In the genomic region with DNA sequence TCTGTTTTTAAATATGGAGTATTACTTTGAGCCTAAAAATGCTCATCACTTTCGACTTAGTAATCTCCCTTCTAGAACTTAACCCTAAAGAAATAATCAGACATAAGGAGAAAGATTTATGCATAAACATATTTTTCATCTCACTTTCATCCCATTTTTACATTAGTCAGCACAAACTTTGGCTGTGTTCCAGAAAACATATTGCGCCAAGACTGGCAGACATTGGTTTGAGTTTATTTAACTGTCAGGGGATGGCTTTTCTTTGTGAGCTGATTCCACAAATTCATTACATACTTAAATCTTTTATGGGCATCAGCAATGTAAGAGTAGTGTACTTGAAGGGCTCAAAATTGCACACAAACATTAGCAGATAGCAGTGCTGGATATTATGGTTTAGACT, we compare ENCODE assay signal across 24 cellular contexts. TPM values are rescaled to one million over a fixed set of nuclear protein-coding genes. Genes with fewer than 3 reads are reported as not detected.
DNase-seq lines count a peak whose midpoint lies in the region; ATAC-seq and TF ChIP-seq lines count a peak whose summit lies in the region.
"Had no signal": no experiment of that assay in that cellular context is flagged by ENCODE, and none has a peak within 500 bp of the region (broad histone marks: within the 10 kb centered on the region; RNA-seq: fewer than 3 reads in every experiment).

No MANE protein-coding gene starts in this region.

- no peak overlapping the region for H3K27ac ChIP-seq in PC-3 (ENCODE audit: low read length)
- H3K27ac ChIP-seq in subcutaneous abdominal adipose tissue (ENCODE audit: low read depth, low read length): peak overlapping the region; percentile 69
- H3K27ac ChIP-seq: C4-2B, colonic mucosa, prostate gland, skin epidermis, upper lobe of right lung had no signal

- CTCF ChIA-PET in PC-3 (lab: Charles Lee): no interaction called here

- H3K9me3 ChIP-seq in PC-3 (ENCODE audit: low read length) (no peaks in the 10 kb centered on the region), subcutaneous abdominal adipose tissue (ENCODE audit: control insufficient read depth in 5 of 5, low read length in 5 of 5) (no peaks in the 10 kb centered on the region)
- H3K9me3 ChIP-seq: colonic mucosa, prostate gland, upper lobe of right lung had no signal

- H3K9ac ChIP-seq in PC-3 (ENCODE audit: low read length) (no peak overlapping the region), subcutaneous abdominal adipose tissue (ENCODE audit: low read length in 5 of 5) (no peak overlapping the region)

- ATAC-seq in PC-3 (no peak), GM18868 (IDR thresholded peaks at IDR 0.05; ENCODE audit: unreplicated experiment) (no peak)
- ATAC-seq: GM12878, upper lobe of right lung had no signal

- H3K4me2 ChIP-seq in PC-3 (ENCODE audit: low read length): no peak overlapping the region

- POLR2A ChIA-PET in PC-3 (lab: Charles Lee; ENCODE audit: unreplicated experiment): no interaction called here

- H3K36me3 ChIP-seq in PC-3 (ENCODE audit: low read depth, low read length) (no peaks in the 10 kb centered on the region), subcutaneous abdominal adipose tissue (ENCODE audit: control insufficient read depth in 5 of 5, insufficient read depth in 5 of 5, low read length in 5 of 5) (peaks cover 0 to 5% (median 4%) of the 10 kb centered on the region in 5 donors)
- H3K36me3 ChIP-seq: colonic mucosa, prostate gland, upper lobe of right lung had no signal

- no peaks in the 10 kb centered on the region for H3K79me2 ChIP-seq in PC-3 (ENCODE audit: low read length)

- H3K9me2 ChIP-seq in PC-3 (replicated peaks; ENCODE audit: low read length): no peaks in the 10 kb centered on the region

- H3K27me3 ChIP-seq in PC-3 (ENCODE audit: low read length): no peaks in the 10 kb centered on the region
- peaks cover 0 to 3% (median 0%) of the 10 kb centered on the region in 5 donors for H3K27me3 ChIP-seq in subcutaneous abdominal adipose tissue (ENCODE audit: control insufficient read depth in 5 of 5, insufficient read depth in 4 of 5, low read length in 5 of 5)
- H3K27me3 ChIP-seq: upper lobe of right lung had no signal

- TF ChIP-seq CTCF in PC-3 (conservative IDR thresholded peaks at IDR 0.05; ENCODE audit: low read depth, low read length) (no peak), epithelial cell of esophagus (IDR thresholded peaks at IDR 0.05; ENCODE audit: insufficient read depth, low read depth, low read length, missing control alignments) (no peak)

- no peaks in the 10 kb centered on the region for H4K20me1 ChIP-seq in PC-3 (ENCODE audit: low read length)

- intact Hi-C loops in PC-3 (cut with micrococcal nuclease): no loop called here

- H3K4me3 ChIP-seq in PC-3 (ENCODE audit: low read length): no peak overlapping the region
- H3K4me3 ChIP-seq in epithelial cell of esophagus (ENCODE audit: low read length): no peak overlapping the region
- H3K4me3 ChIP-seq in subcutaneous abdominal adipose tissue (ENCODE audit: low read depth in 1 of 5, low read length in 5 of 5): no peak overlapping the region
- H3K4me3 ChIP-seq: colonic mucosa, GM12878, prostate gland, skin epidermis, upper lobe of right lung had no signal

- H3K4me1 ChIP-seq in PC-3 (ENCODE audit: insufficient read depth, low read length) (0 out of 2 replicates have a peak, but pooled peaks cover 5% of the 10 kb centered on the region), subcutaneous abdominal adipose tissue (ENCODE audit: control insufficient read depth in 5 of 5, insufficient read depth in 5 of 5, low read length in 5 of 5) (peaks cover 0 to 31% (median 14%) of the 10 kb centered on the region in 5 donors)
- H3K4me1 ChIP-seq: colonic mucosa, prostate gland had no signal

- BruUV-seq in PC-3 (replicated peaks; lab: Mats Ljungman, UMichigan): no TSS peak

- no peaks in the 10 kb centered on the region for H3F3A ChIP-seq in PC-3 (ENCODE audit: low read length, unreplicated experiment)

- no peak overlapping the region for H2AFZ ChIP-seq in PC-3 (ENCODE audit: low read length)

- DNase-seq in NCI-H748 (lab: John Stamatoyannopoulos, UW; ENCODE audit: unreplicated experiment): peak; percentile 16
- DNase-seq in NCI-H748 treated with DMSO at 0.1 percent for 48 hours (lab: John Stamatoyannopoulos, UW): no peak
- peak; percentile 50 for DNase-seq in PC-3
- DNase-seq in epithelial cell of esophagus (ENCODE audit: low read depth): peak; percentile 54
- DNase-seq in nucleus accumbens (lab: John Stamatoyannopoulos, UW): no peak
- DNase-seq in activated CD4-positive, alpha-beta T cell treated with anti-CD3 and anti-CD28 coated beads, Interleukin-2, amount 50 U/mL, for 48 hours: no peak
- DNase-seq: ACHN; activated CD4-positive, CD25-positive, alpha-beta regulatory T cell; activated CD8-positive, alpha-beta memory T cell treated with anti-CD3 and anti-CD28 coated beads for 24 hours; activated naive CD4-positive, alpha-beta T cell treated with anti-CD3 and anti-CD28 coated beads, Interleukin-2, amount 10 ng/mL, durations not matched to agents 7 days and 5 days; activated T-cell treated with anti-CD3 and anti-CD28 coated beads, Interleukin-2, amount 50 U/mL, for 48 hours; colonic mucosa; H9; NCI-H1930; NCI-H526 treated with DMSO at 0.1 percent for 48 hours; nephron progenitor cell; stimulated activated CD4-positive, alpha-beta T cell treated with anti-CD3 and anti-CD28 coated beads, Interleukin-2, amount 100 ng/mL, for 48 hours; upper lobe of right lung had no signal

RNA-seq across cellular contexts. Expression of a gene that starts 23.7 kb away (rescaled TPM):
- 6.3 and 7.4 TPM in 2 replicates for total RNA-seq in PC-3 (2014; rRNA removed)

Comparison
In these comparisons a context has a peak if more than half of its experiments do, and no peak if none do; other contexts are left out.
1. DNase-seq: peak in NCI-H748 (single experiment), PC-3 (single experiment) and epithelial cell of esophagus (single experiment); none in NCI-H748 treated with DMSO at 0.1 percent for 48 hours (single experiment), nucleus accumbens (0 of 56) and activated CD4-positive, alpha-beta T cell treated with anti-CD3 and anti-CD28 coated beads, Interleukin-2, amount 50 U/mL, for 48 hours (0 of 2).